In genomic region chr2:241720560-241720959, GRCh38 we compare ENCODE assay signal across 22 cellular contexts. TPM values are rescaled to one million over a fixed set of nuclear protein-coding genes. Genes with fewer than 3 reads are reported as not detected.
"Had no signal": no experiment of that assay in that cellular context is flagged by ENCODE, and none has a peak within 500 bp of the region (broad histone marks: within the 10 kb centered on the region; RNA-seq: fewer than 3 reads in every experiment).

No MANE protein-coding gene starts in this region.

- H3K4me1 ChIP-seq: adrenal gland, gastrocnemius medialis, heart right ventricle, transverse colon had no signal

- DNase-seq: activated CD4-positive, alpha-beta T cell treated with anti-CD3 and anti-CD28 coated beads, Interleukin-2, amount 10 ng/mL, durations not matched to agents 24 days and 14 days; activated CD4-positive, CD25-positive, alpha-beta regulatory T cell; activated CD8-positive, alpha-beta memory T cell treated with anti-CD3 and anti-CD28 coated beads, Interleukin-2, amount 50 U/mL, for 4 hours; activated CD8-positive, alpha-beta T cell treated with anti-CD3 and anti-CD28 coated beads, Interleukin-2, amount 10 ng/mL, durations not matched to agents 7 days and 5 days; activated effector memory CD4-positive, alpha-beta T cell treated with anti-CD3 and anti-CD28 coated beads, Interleukin-2, amount 50 U/mL, for 16 hours; activated T-cell treated with anti-CD3 and anti-CD28 coated beads, Interleukin-2, amount 50 U/mL, for 48 hours; adrenal gland; endodermal cell; gastrocnemius medialis; heart right ventricle; mammary epithelial cell; naive thymus-derived CD8-positive, alpha-beta T cell; posterior cingulate gyrus; retina; stimulated activated CD4-positive, alpha-beta T cell treated with anti-CD3 and anti-CD28 coated beads, Interleukin-15, amount 100 ng/mL, for 24 hours; stimulated activated CD4-positive, alpha-beta T cell treated with anti-CD3 and anti-CD28 coated beads, Interleukin-4, amount 100 ng/mL, for 1 hour; stimulated activated naive B cell treated with anti-CD40 and anti-IgM and Interleukin-4, amounts not matched to agents 10 μg/mL and 1 μg/mL and 100 μg/mL, for 72 hours; substantia nigra; transverse colon had no signal

- H3K27me3 ChIP-seq: adrenal gland, gastrocnemius medialis, heart right ventricle, transverse colon had no signal

- H3K9me3 ChIP-seq: adrenal gland, gastrocnemius medialis, transverse colon had no signal

- H3K4me3 ChIP-seq: adrenal gland, gastrocnemius medialis, heart right ventricle, transverse colon had no signal

- ATAC-seq: activated CD8-positive, alpha-beta T cell treated with anti-CD3 and anti-CD28 coated beads, Interleukin-2, amount 10 ng/mL, durations not matched to agents 7 days and 5 days; gastrocnemius medialis; naive thymus-derived CD8-positive, alpha-beta T cell; stimulated activated naive B cell treated with anti-CD40 and anti-IgM and Interleukin-4, amounts not matched to agents 10 μg/mL and 1 μg/mL and 100 μg/mL, for 72 hours had no signal

- H3K27ac ChIP-seq: adrenal gland, gastrocnemius medialis, heart right ventricle, transverse colon had no signal

RNA-seq across cellular contexts. Expression of gene GAL3ST2, which starts 56.1 kb away (rescaled TPM):
- total RNA-seq: dermis microvascular lymphatic vessel endothelial cell; epithelial cell of proximal tubule; mammary epithelial cell; naive thymus-derived CD8-positive, alpha-beta T cell; skeletal muscle tissue had no signal
- polyA plus RNA-seq: heart right ventricle; mammary epithelial cell; naive thymus-derived CD8-positive, alpha-beta T cell had no signal
